8 cellular contexts compared by ENCODE assay signal in the genomic region with DNA sequence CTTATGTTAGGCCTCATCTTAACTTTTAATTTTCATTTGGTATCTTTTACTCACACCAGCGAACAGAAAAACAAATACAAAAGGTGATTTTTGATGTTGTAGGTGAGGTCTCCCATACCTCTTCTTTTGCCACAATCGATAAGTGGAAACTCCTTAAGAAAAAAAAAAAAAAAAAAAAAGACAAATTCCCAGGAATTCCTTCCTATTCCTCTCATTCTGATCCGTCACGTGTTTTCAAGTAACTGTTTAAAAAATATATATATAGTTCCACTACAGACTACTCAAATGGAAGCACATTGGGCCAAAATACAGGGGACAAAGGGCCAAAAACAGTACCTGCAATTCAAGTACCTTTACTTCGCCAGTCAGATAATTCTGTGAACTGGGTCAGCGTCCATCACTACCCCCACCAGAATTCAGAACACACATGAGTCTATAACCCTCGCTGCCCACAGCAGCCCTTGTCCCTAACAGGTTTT. TPM values are rescaled to one million over a fixed set of nuclear protein-coding genes. Genes with fewer than 3 reads are reported as not detected.
DNase-seq lines count a peak whose midpoint lies in the region; ATAC-seq, FAIRE-seq and TF ChIP-seq lines count a peak whose summit lies in the region.

No MANE protein-coding gene starts in this region.

- no peak for TF ChIP-seq EP300 in A549 (IDR thresholded peaks at IDR 0.05)

- no peak; a peak in 1 of 6 replicates for ATAC-seq in A549

- H3K27me3 ChIP-seq in HUES6 (ENCODE audit: control insufficient read depth, insufficient read depth, low read length), result peaks cover 4% of the 10 kb centered on the region; the same call in 1 of the 2 replicates
- H3K27me3 ChIP-seq in muscle layer of colon (ENCODE audit: control insufficient read depth in 1 of 2, insufficient read depth in 2 of 2, low read length in 2 of 2), result no peaks in the 10 kb centered on the region

- WGBS in A549 (ENCODE audit: missing lambda C conversion rate), result 18% methylated on average over 7 of the region's 7 CpGs

- CTCF ChIA-PET in A549 (lab: Yijun Ruan, JAX), result interaction anchor here (0.7 to 1.2 kb wide), 2 partner anchors 31 to 118 kb away, joined by 3 to 4 read pairs; no protein-coding TSS in a partner anchor

- H3K4me3 ChIP-seq in A549 (peak overlapping the region; percentile 65), HUES6 (ENCODE audit: low read depth, low read length) (peak overlapping the region; percentile 98), cardiac fibroblast (replicated peaks in 1 of 2; ENCODE audit: low read depth in 2 of 2, low read length in 2 of 2) (peak overlapping the region; percentile 69 to 82), muscle layer of colon (ENCODE audit: low read depth in 1 of 2, low read length in 2 of 2) (peak overlapping the region; percentile 62 to 83)

- no peak for TF ChIP-seq RAD21 in A549 (conservative IDR thresholded peaks at IDR 0.05 in 1 of 2, IDR thresholded peaks at IDR 0.05 in 1 of 2)

- no peak for DNase-seq in A549 (ENCODE audit: low read depth in 1 of 2, low spot score in 1 of 2)
- no peak for DNase-seq in cardiac fibroblast (ENCODE audit: low read depth in 2 of 2)
- DNase-seq in DMS53 treated with DMSO at 0.1 percent for 48 hours (lab: John Stamatoyannopoulos, UW; ENCODE audit: unreplicated experiment), result no peak
- no peak for DNase-seq in erythroblast (lab: John Stamatoyannopoulos, UW)
- no peak for DNase-seq in NCI-H2107 treated with DMSO at 0.1 percent for 48 hours (lab: John Stamatoyannopoulos, UW; ENCODE audit: unreplicated experiment)
- DNase-seq in kidney glomerular epithelial cell (lab: John Stamatoyannopoulos, UW), result no peak

- H3K4me2 ChIP-seq in A549, result peak overlapping the region; percentile 73

- H3K9ac ChIP-seq in HUES6 (ENCODE audit: low read length), result peak overlapping the region; percentile 89
- H3K9ac ChIP-seq in muscle layer of colon (ENCODE audit: low read length), result peak overlapping the region; percentile 65

- no peaks in the 10 kb centered on the region for H3K9me3 ChIP-seq in A549
- no peaks in the 10 kb centered on the region for H3K9me3 ChIP-seq in HUES6 (ENCODE audit: control insufficient read depth, insufficient read depth, low read depth, low read length)
- H3K9me3 ChIP-seq in muscle layer of colon (ENCODE audit: low read length), result no peaks in the 10 kb centered on the region

- POLR2A ChIA-PET in A549 (lab: Yijun Ruan, JAX), result interaction anchor here (0.6 to 1.0 kb wide), 11 partner anchors 10 to 161 kb away, joined by 3 to 10 read pairs (median 3); a partner anchor contains a TSS

- FAIRE-seq in A549 (lab: Jason Lieb, UNC), result no peak

- H3K36me3 ChIP-seq in HUES6 (ENCODE audit: control insufficient read depth, insufficient read depth, low read length) (no peaks in the 10 kb centered on the region), muscle layer of colon (ENCODE audit: insufficient read depth, low read length) (no peaks in the 10 kb centered on the region)

- H3K4me1 ChIP-seq in A549 (peaks cover 11% of the 10 kb centered on the region; the same call in 2 of the 3 replicates), HUES6 (ENCODE audit: control insufficient read depth, insufficient read depth, low read length) (peaks cover 10% of the 10 kb centered on the region; the same call in 1 of the 2 replicates), muscle layer of colon (ENCODE audit: insufficient read depth, low read length) (peaks cover 13% of the 10 kb centered on the region)

- TF ChIP-seq CTCF in A549 (IDR thresholded peaks at IDR 0.05), result no peak
- no peak for TF ChIP-seq CTCF in cardiac fibroblast (IDR thresholded peaks at IDR 0.05; ENCODE audit: low read depth, low read length)

- H3K27ac ChIP-seq in A549, result peak overlapping the region; percentile 84 to 91
- H3K27ac ChIP-seq in HUES6 (ENCODE audit: low read depth, low read length), result peak overlapping the region; percentile 89; the same call in 1 of the 2 replicates
- peak overlapping the region; percentile 76 for H3K27ac ChIP-seq in muscle layer of colon (ENCODE audit: low read depth, low read length)

- no peak for TF ChIP-seq POLR2A in A549 (IDR thresholded peaks at IDR 0.05; ENCODE audit: low read length)
- TF ChIP-seq POLR2A in erythroblast (IDR thresholded peaks at IDR 0.05; ENCODE audit: low read length), result no peak

TF ChIP-seq in A549, 52 proteins besides CTCF, POLR2A, EP300 and RAD21:
- peak; percentile 46; the same call in 1 of the 2 replicates for TF ChIP-seq HOXB5 (CRISPR knock-in tag; IDR thresholded peaks at IDR 0.05)
- 0 out of 2 replicates have a peak, but pooled peaks have one; percentile 58 for TF ChIP-seq TP53 (CRISPR knock-in tag; IDR thresholded peaks at IDR 0.05)
- TF ChIP-seq, protein P1, sequence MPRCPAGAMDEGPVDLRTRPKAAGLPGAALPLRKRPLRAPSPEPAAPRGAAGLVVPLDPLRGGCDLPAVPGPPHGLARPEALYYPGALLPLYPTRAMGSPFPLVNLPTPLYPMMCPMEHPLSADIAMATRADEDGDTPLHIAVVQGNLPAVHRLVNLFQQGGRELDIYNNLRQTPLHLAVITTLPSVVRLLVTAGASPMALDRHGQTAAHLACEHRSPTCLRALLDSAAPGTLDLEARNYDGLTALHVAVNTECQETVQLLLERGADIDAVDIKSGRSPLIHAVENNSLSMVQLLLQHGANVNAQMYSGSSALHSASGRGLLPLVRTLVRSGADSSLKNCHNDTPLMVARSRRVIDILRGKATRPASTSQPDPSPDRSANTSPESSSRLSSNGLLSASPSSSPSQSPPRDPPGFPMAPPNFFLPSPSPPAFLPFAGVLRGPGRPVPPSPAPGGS (IDR thresholded peaks at IDR 0.05), result no peak

RNA-seq across cellular contexts. Expression of a gene that starts 16.5 kb away (rescaled TPM):
- polyA plus RNA-seq in A549 (2011; rRNA removed), result 0.05 TPM in 1 of 2 replicates, not detected in the other
- polyA plus RNA-seq in A549 (2012; cell fraction: cytosol; rRNA removed), result 0.03 TPM in 2 replicates
- polyA plus RNA-seq in A549 (2012; cell fraction: nucleus; rRNA removed), result 0.05 and 0.10 TPM in 2 replicates
- polyA plus RNA-seq in A549 (2017; fragmentation: RNase III; extraction: RNeasy Plus Mini Kit Qiagen cat#74134 plus additional on column Dnase treatment), result not detected in 3 replicates
- not detected in 2 replicates for polyA minus RNA-seq in A549 (2011; rRNA and poly(A)+ RNA removed)

RNA-seq across cellular contexts. Expression of a gene that starts 49.5 kb away (rescaled TPM):
- polyA plus RNA-seq in A549 (2011; rRNA removed), result 390 and 456 TPM in 2 replicates
- 237 and 279 TPM in 2 replicates for polyA plus RNA-seq in A549 (2012; cell fraction: cytosol; rRNA removed)
- 106 and 163 TPM in 2 replicates for polyA plus RNA-seq in A549 (2012; cell fraction: nucleus; rRNA removed)
- polyA plus RNA-seq in A549 (2017; fragmentation: RNase III; extraction: RNeasy Plus Mini Kit Qiagen cat#74134 plus additional on column Dnase treatment), result 745 to 805 TPM (median 766 TPM) in 3 replicates
- polyA minus RNA-seq in A549 (2011; rRNA and poly(A)+ RNA removed), result 112 and 119 TPM in 2 replicates
